24 cellular contexts compared by ENCODE assay signal in the genomic region with DNA sequence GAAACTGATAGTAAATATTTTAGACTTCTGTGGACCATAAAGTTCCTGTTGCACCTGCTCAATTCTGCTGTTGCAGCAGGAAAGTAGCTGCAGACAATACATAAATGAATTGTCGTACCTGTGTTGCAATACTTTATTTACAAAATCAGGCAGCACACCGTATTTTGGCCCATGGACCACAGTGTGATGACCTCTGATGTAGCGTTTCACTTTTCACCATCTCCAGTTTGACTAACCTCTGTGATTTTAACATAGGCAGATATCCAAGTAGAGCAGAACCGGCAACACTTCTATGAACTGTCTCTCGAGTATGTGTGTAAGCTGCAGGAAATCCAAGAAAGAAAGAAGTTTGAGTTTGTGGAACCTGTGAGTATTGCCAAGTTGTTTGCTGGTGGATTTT.
DNase-seq lines count a peak whose midpoint lies in the region; ATAC-seq and TF ChIP-seq lines count a peak whose summit lies in the region.
"Had no signal": no experiment of that assay in that cellular context is flagged by ENCODE, and none has a peak within 500 bp of the region (broad histone marks: within the 10 kb centered on the region; RNA-seq: fewer than 3 reads in every experiment).

No MANE protein-coding gene starts in this region.

- H3K36me3 ChIP-seq in heart left ventricle: peaks cover 0 to 37% (median 14%) of the 10 kb centered on the region in 9 donors
- peaks cover 17 to 34% (median 19%) of the 10 kb centered on the region in 3 donors for H3K36me3 ChIP-seq in tibial artery
- H3K36me3 ChIP-seq: ovary had no signal

- peak overlapping the region in 10 of 12 donors; percentile 15 to 72 (median 33) for H3K27ac ChIP-seq in heart left ventricle
- peak overlapping the region; percentile 66 to 75 for H3K27ac ChIP-seq in tibial artery
- H3K27ac ChIP-seq: 22Rv1 had no signal

- intact Hi-C loops in heart left ventricle (cut with DNase I): loop anchor here in 5 of 10 donors (1.0 to 10.0 kb wide), 8 partner anchors 130 to 750 kb away; partner anchors contain the start of genes ARHGAP10 (in 2 of the 5) and TMEM184C (in 1 of the 5)
- intact Hi-C loops in cardiac septum (cut with DNase I): loop anchor here (5.0 to 10.0 kb wide), 2 partner anchors 132 to 250 kb away; partner anchors contain the start of genes ARHGAP10 and TMEM184C
- intact Hi-C loops in tibial artery (cut with DNase I; ENCODE audit: low total_unique reads): loop anchor here (5.0 to 10.0 kb wide), 2 partner anchors 132 to 250 kb away; partner anchors contain the start of genes ARHGAP10 and TMEM184C

- peaks cover 51% of the 10 kb centered on the region for H3K36me3 Mint-ChIP-seq in osteocyte (ENCODE audit: unreplicated experiment)
- H3K36me3 Mint-ChIP-seq: CD8-positive, alpha-beta T cell had no signal

- ATAC-seq in heart left ventricle (no peak), GM19035 (IDR thresholded peaks at IDR 0.05; ENCODE audit: unreplicated experiment) (no peak)
- ATAC-seq: activated T-cell treated with anti-CD3 and anti-CD28 coated beads, Interleukin-2, amount 50 U/mL, for 4 hours; CD8-positive, alpha-beta T cell; naive thymus-derived CD8-positive, alpha-beta T cell had no signal

- H3K27ac Mint-ChIP-seq in osteocyte (ENCODE audit: unreplicated experiment): peak overlapping the region; percentile 47
- H3K27ac Mint-ChIP-seq: CD8-positive, alpha-beta T cell had no signal

- H3K4me1 Mint-ChIP-seq in osteocyte (ENCODE audit: unreplicated experiment): peaks cover 60% of the 10 kb centered on the region
- H3K4me1 Mint-ChIP-seq: naive thymus-derived CD8-positive, alpha-beta T cell had no signal

- no peaks in the 10 kb centered on the region for H3K27me3 ChIP-seq in heart left ventricle
- H3K27me3 ChIP-seq in tibial artery: no peaks in the 10 kb centered on the region
- H3K27me3 ChIP-seq: ovary, right atrium auricular region, tibial nerve had no signal

- H3K4me3 ChIP-seq in heart left ventricle: no peak overlapping the region
- no peak overlapping the region for H3K4me3 ChIP-seq in fibroblast of mammary gland (ENCODE audit: control insufficient read depth, low read depth, low read length)
- no peak overlapping the region for H3K4me3 ChIP-seq in tibial artery
- H3K4me3 ChIP-seq: ovary, right atrium auricular region, tibial nerve had no signal

- H3K27me3 Mint-ChIP-seq in osteocyte (ENCODE audit: unreplicated experiment): no peaks in the 10 kb centered on the region
- H3K27me3 Mint-ChIP-seq: naive thymus-derived CD8-positive, alpha-beta T cell had no signal

- DNase-seq in heart left ventricle (no peak), cardiac septum (ENCODE audit: low spot score) (no peak), fibroblast of mammary gland (ENCODE audit: low read depth) (peak; percentile 57), osteocyte (ENCODE audit: extremely low spot score, unreplicated experiment) (no peak), tibial artery (no peak), hepatic stellate cell (ENCODE audit: low spot score) (no peak)
- DNase-seq in stimulated activated naive CD4-positive, alpha-beta T cell (lab: John Stamatoyannopoulos, UW): no peak
- DNase-seq: activated CD8-positive, alpha-beta memory T cell treated with anti-CD3 and anti-CD28 coated beads for 24 hours; activated naive CD4-positive, alpha-beta T cell treated with Interleukin-2 at 50 U/mL for 16 hours; activated T-cell treated with anti-CD3 and anti-CD28 coated beads, Interleukin-2, amount 50 U/mL, for 4 hours; AML-193; amniotic stem cell; CD8-positive, alpha-beta T cell; GDM1; Karpas-422; MV-4-11; naive thymus-derived CD8-positive, alpha-beta T cell; NCI-H1694 treated with DMSO at 0.1 percent for 48 hours; NCI-H69 had no signal

- no peaks in the 10 kb centered on the region for H3K9me3 ChIP-seq in heart left ventricle
- no peaks in the 10 kb centered on the region for H3K9me3 ChIP-seq in tibial artery
- H3K9me3 ChIP-seq: ovary, right atrium auricular region, tibial nerve had no signal

- H3K4me3 Mint-ChIP-seq in osteocyte (ENCODE audit: unreplicated experiment): no peak overlapping the region
- H3K4me3 Mint-ChIP-seq: activated T-cell treated with anti-CD3 and anti-CD28 coated beads, Interleukin-2, amount 50 U/mL, for 4 hours; CD8-positive, alpha-beta T cell; naive thymus-derived CD8-positive, alpha-beta T cell had no signal

- H3K9me3 Mint-ChIP-seq in osteocyte (ENCODE audit: unreplicated experiment): no peaks in the 10 kb centered on the region
- H3K9me3 Mint-ChIP-seq: activated T-cell treated with anti-CD3 and anti-CD28 coated beads, Interleukin-2, amount 50 U/mL, for 4 hours; CD8-positive, alpha-beta T cell; naive thymus-derived CD8-positive, alpha-beta T cell had no signal

- WGBS in heart left ventricle, 4 donors: 57 to 71% (median 62%) methylated on average over 5 of the region's 5 CpGs

- H3K4me1 ChIP-seq in heart left ventricle (peaks cover 0 to 50% (median 22%) of the 10 kb centered on the region in 12 donors), tibial artery (peaks cover 0 to 70% (median 44%) of the 10 kb centered on the region in 4 donors)

- no peak for TF ChIP-seq POLR2A in heart left ventricle (IDR thresholded peaks at IDR 0.05)

- TF ChIP-seq CTCF in heart left ventricle (IDR thresholded peaks at IDR 0.05) (no peak), fibroblast of mammary gland (conservative IDR thresholded peaks at IDR 0.05; ENCODE audit: control insufficient read depth, insufficient read depth, low read depth, low read length) (no peak), osteocyte (IDR thresholded peaks at IDR 0.05) (no peak), tibial artery (IDR thresholded peaks at IDR 0.05) (no peak)
